8 cellular contexts compared by ENCODE assay signal in the genomic region with DNA sequence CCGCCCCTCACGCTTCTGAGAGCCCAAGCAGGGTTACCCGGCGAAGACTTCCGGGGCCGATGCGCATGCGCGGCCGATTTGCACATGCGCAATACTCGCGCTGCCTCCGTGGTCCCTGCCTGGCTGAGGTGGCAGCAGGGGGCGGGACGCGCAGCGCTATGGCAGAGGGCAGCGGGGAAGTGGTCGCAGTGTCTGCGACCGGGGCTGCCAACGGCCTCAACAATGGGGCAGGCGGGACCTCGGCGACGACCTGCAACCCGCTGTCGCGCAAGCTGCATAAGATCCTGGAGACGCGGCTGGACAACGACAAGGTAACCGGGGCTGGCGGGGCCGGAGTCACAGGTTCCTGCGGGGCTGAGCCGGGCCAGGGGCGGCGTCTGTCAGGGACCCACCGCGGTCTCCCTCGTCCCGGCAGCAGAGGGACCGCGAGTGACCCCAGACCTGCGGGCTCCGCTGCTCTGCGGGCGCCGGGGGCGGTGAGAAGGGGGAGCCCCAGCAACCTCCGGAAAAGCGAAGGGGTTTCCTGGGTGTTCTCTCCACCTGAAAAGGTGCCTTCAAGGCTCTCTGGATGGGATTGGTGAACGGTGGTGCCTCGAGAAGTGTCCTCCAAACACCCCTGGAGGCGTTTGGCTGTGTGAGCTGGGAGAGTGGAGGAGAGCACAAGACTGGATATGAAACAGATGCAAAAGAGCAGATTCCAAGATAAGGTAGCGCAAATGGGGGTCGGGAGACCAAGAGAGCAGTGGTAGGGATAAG. TPM values are rescaled to one million over a fixed set of nuclear protein-coding genes. Genes with fewer than 3 reads are reported as not detected.
DNase-seq lines count a peak whose midpoint lies in the region; ATAC-seq and TF ChIP-seq lines count a peak whose summit lies in the region.

TSS of gene COG6 (plus strand) at position 94 of the 756 bp plus-strand sequence. CDS start at position 159, 65 bp downstream.

- no peak for TF ChIP-seq CTCF in GM10266 (IDR thresholded peaks at IDR 0.05; ENCODE audit: control insufficient read depth, insufficient read depth, low read depth, missing control alignments)
- TF ChIP-seq CTCF in HFF-Myc (IDR thresholded peaks at IDR 0.05; ENCODE audit: low read depth, low read length, missing control alignments), result no peak
- no peak for TF ChIP-seq CTCF in omental fat pad (IDR thresholded peaks at IDR 0.05)

- H3K4me3 ChIP-seq in HFF-Myc (replicated peaks; ENCODE audit: low read depth, low read length), result peak within 1 kb of the TSS; percentile 94

- ATAC-seq in omental fat pad (ENCODE audit: low FRiP score), result peak; percentile 93

- DNase-seq in GM10266 (ENCODE audit: extremely low spot score) (peak; percentile 87), HFF-Myc (ENCODE audit: extremely low read depth, low read depth) (peak; percentile 65), MV-4-11 (lab: John Stamatoyannopoulos, UW) (peak; percentile 77), SK-N-DZ (ENCODE audit: low spot score) (peak; percentile 90), glomerular visceral epithelial cell (ENCODE audit: extremely low spot score) (peak; percentile 92), omental fat pad (ENCODE audit: low spot score) (peak; percentile 80)
- DNase-seq in activated naive CD4-positive, alpha-beta T cell treated with anti-CD3 and anti-CD28 coated beads, Interleukin-2, amount 50 U/mL, for 16 hours, result peak; percentile 92

- H3K27ac ChIP-seq in temporal lobe (ENCODE audit: low read depth, low read length), result peak within 1 kb of the TSS; percentile 33

RNA-seq across cellular contexts. Expression of gene COG6, which starts in this region (rescaled TPM):
- polyA plus RNA-seq in SK-N-DZ (2014; cell fraction: cytosol; rRNA removed), result 14.3 and 14.7 TPM in 2 replicates
- polyA plus RNA-seq in SK-N-DZ (2014; cell fraction: nucleus; rRNA removed), result 14.6 and 21.2 TPM in 2 replicates
- total RNA-seq in omental fat pad (10 to 100 TPM in 3 of 4 donors, 1 to 10 TPM in 1; 9.8 to 20.9 (median 15.8) TPM), temporal lobe (33.7 TPM)

Comparison
In these comparisons a context has a peak if more than half of its experiments do, and no peak if none do; other contexts are left out.
1. Peak in every context shown above with its lines: DNase-seq, ATAC-seq, H3K4me3 ChIP-seq and H3K27ac ChIP-seq.